ENCODE assay signal across 18 cellular contexts in genomic region chr1:24905355-24905978, GRCh38. TPM values are rescaled to one million over a fixed set of nuclear protein-coding genes. Genes with fewer than 3 reads are reported as not detected.
A peak's percentile ranks its signal among the peaks of the same experiment; 100 is the strongest.
DNase-seq lines count a peak whose midpoint lies in the region; ATAC-seq and TF ChIP-seq lines count a peak whose summit lies in the region.
"Had no signal": no experiment of that assay in that cellular context is flagged by ENCODE, and none has a peak within 500 bp of the region (broad histone marks: within the 10 kb centered on the region; RNA-seq: fewer than 3 reads in every experiment).

No MANE protein-coding gene starts in this region.

- intact Hi-C loops in naive thymus-derived CD4-positive, alpha-beta T cell (cut with micrococcal nuclease): no loop called here

- H3K9me3 Mint-ChIP-seq in activated naive CD8-positive, alpha-beta T cell (ENCODE audit: low read depth): no peaks in the 10 kb centered on the region
- no peaks in the 10 kb centered on the region for H3K9me3 Mint-ChIP-seq in naive thymus-derived CD4-positive, alpha-beta T cell

- in situ Hi-C loops in G401 (cut with HindIII; ENCODE audit: low sequenced_read_pairs): no loop called here

- H3K27ac Mint-ChIP-seq in activated naive CD8-positive, alpha-beta T cell: peak overlapping the region; percentile 41
- peak overlapping the region in 1 of 9 donors; percentile 28 for H3K27ac Mint-ChIP-seq in naive thymus-derived CD4-positive, alpha-beta T cell
- H3K27ac Mint-ChIP-seq: B cell, neural progenitor cell had no signal

- CTCF ChIA-PET in naive thymus-derived CD4-positive, alpha-beta T cell (lab: Charles Lee): no interaction called here

- no peak for TF ChIP-seq CTCF in GM12865 (IDR thresholded peaks at IDR 0.05; ENCODE audit: insufficient read depth, low read depth, low read length, missing control alignments)

- H3K9me3 ChIP-seq in naive thymus-derived CD4-positive, alpha-beta T cell (ENCODE audit: control insufficient read depth in 2 of 3, low read length in 3 of 3): no peaks in the 10 kb centered on the region
- H3K9me3 ChIP-seq: vagina had no signal

- H3K27ac ChIP-seq in naive thymus-derived CD4-positive, alpha-beta T cell (ENCODE audit: low read depth, low read length): peak overlapping the region; percentile 20
- H3K27ac ChIP-seq: KMS-11, neural progenitor cell, SK-N-MC, vagina had no signal

- no peak for ATAC-seq in naive thymus-derived CD4-positive, alpha-beta T cell
- ATAC-seq: right cardiac atrium had no signal

- peak; percentile 7 for DNase-seq in AG20443 (ENCODE audit: low spot score)
- peak; percentile 7 for DNase-seq in GM12865 (ENCODE audit: low read depth)
- DNase-seq in naive thymus-derived CD4-positive, alpha-beta T cell: peak in 2 of 9 donors; percentile 4 to 19
- no peak for DNase-seq in NK-92 (lab: John Stamatoyannopoulos, UW; ENCODE audit: unreplicated experiment)
- DNase-seq in OCI-M1 (lab: John Stamatoyannopoulos, UW): no peak
- DNase-seq in G401 (ENCODE audit: low spot score): no peak
- no peak for DNase-seq in cortex of kidney (lab: John Stamatoyannopoulos, UW)
- DNase-seq: caudate nucleus, foreskin fibroblast, NCI-H446 treated with DMSO at 0.1 percent for 48 hours, right cardiac atrium had no signal

- peaks cover 9% of the 10 kb centered on the region for H3K36me3 Mint-ChIP-seq in activated naive CD8-positive, alpha-beta T cell
- peaks cover 0 to 40% (median 8%) of the 10 kb centered on the region in 5 donors for H3K36me3 Mint-ChIP-seq in naive thymus-derived CD4-positive, alpha-beta T cell

- H3K27me3 ChIP-seq in naive thymus-derived CD4-positive, alpha-beta T cell (ENCODE audit: control insufficient read depth in 2 of 2, insufficient read depth in 2 of 2, low read length in 2 of 2): no peaks in the 10 kb centered on the region
- H3K27me3 ChIP-seq: neural progenitor cell, vagina had no signal

- H3K36me3 ChIP-seq in naive thymus-derived CD4-positive, alpha-beta T cell (ENCODE audit: control insufficient read depth in 2 of 3, insufficient read depth in 3 of 3, low read length in 3 of 3): peaks cover 8 to 95% (median 44%) of the 10 kb centered on the region in 3 experiments
- H3K36me3 ChIP-seq: neural progenitor cell, vagina had no signal

- no peak overlapping the region for H3K4me3 ChIP-seq in GM12865 (ENCODE audit: low read depth, low read length)
- H3K4me3 ChIP-seq in naive thymus-derived CD4-positive, alpha-beta T cell (ENCODE audit: low read length): no peak overlapping the region
- H3K4me3 ChIP-seq: neural progenitor cell, SK-N-MC, vagina had no signal

- peaks cover 38% of the 10 kb centered on the region for H3K4me1 Mint-ChIP-seq in activated naive CD8-positive, alpha-beta T cell (ENCODE audit: low read depth)
- peaks cover 10 to 39% (median 21%) of the 10 kb centered on the region in 7 donors for H3K4me1 Mint-ChIP-seq in naive thymus-derived CD4-positive, alpha-beta T cell

- POLR2A ChIA-PET in naive thymus-derived CD4-positive, alpha-beta T cell (lab: Charles Lee): no interaction called here

- H3K4me1 ChIP-seq in naive thymus-derived CD4-positive, alpha-beta T cell (ENCODE audit: control insufficient read depth in 2 of 2, insufficient read depth in 2 of 2, low read length in 2 of 2): peaks cover 0 to 55% of the 10 kb centered on the region in 2 donors
- H3K4me1 ChIP-seq: neural progenitor cell, vagina had no signal

- no peak overlapping the region for H3K4me3 Mint-ChIP-seq in activated naive CD8-positive, alpha-beta T cell
- no peak overlapping the region for H3K4me3 Mint-ChIP-seq in naive thymus-derived CD4-positive, alpha-beta T cell
- H3K4me3 Mint-ChIP-seq: B cell, neural progenitor cell had no signal

- H3K27me3 Mint-ChIP-seq in activated naive CD8-positive, alpha-beta T cell: no peaks in the 10 kb centered on the region
- H3K27me3 Mint-ChIP-seq in naive thymus-derived CD4-positive, alpha-beta T cell: no peaks in the 10 kb centered on the region
- H3K27me3 Mint-ChIP-seq: B cell had no signal

RNA-seq across cellular contexts. Expression of gene RUNX3, which starts 24.6 kb away (rescaled TPM):
- total RNA-seq in naive thymus-derived CD4-positive, alpha-beta T cell: 100 to 1,000 TPM in 2 of 5 experiments, 10 to 100 TPM in 3; 71.4 to 135 (median 96.9) TPM
- polyA plus RNA-seq in naive thymus-derived CD4-positive, alpha-beta T cell: 10 to 100 TPM; 14.2 to 25.8 TPM
- total RNA-seq in G401 (2014; rRNA removed; shearing (Covaris generic)): 0.17 TPM in 1 of 2 replicates, not detected in the other
- total RNA-seq: lung microvascular endothelial cell had no signal

Comparison
In these comparisons a context has a peak if more than half of its experiments do, and no peak if none do; other contexts are left out.
1. DNase-seq: peak in AG20443 (single experiment) and GM12865 (single experiment); none in NK-92 (single experiment), OCI-M1 (single experiment), G401 (single experiment) and cortex of kidney (single experiment).
2. RNA of gene RUNX3, which starts 24.6 kb away (total RNA-seq): 71.4 to 135 TPM in naive thymus-derived CD4-positive, alpha-beta T cell; 0.17 TPM in G401; every median in the first group is over 10 times any median in the second.